ENCODE assay signal across 19 cellular contexts in genomic region chr4:184885602-184886001, GRCh38. TPM values are rescaled to one million over a fixed set of nuclear protein-coding genes. Genes with fewer than 3 reads are reported as not detected.
DNase-seq lines count a peak whose midpoint lies in the region; TF ChIP-seq lines count a peak whose summit lies in the region.
"Had no signal": no experiment of that assay in that cellular context is flagged by ENCODE, and none has a peak within 500 bp of the region (broad histone marks: within the 10 kb centered on the region; RNA-seq: fewer than 3 reads in every experiment).

No MANE protein-coding gene starts in this region.

- intact Hi-C loops in spleen (cut with DNase I; ENCODE audit: low total_unique reads) = no loop called here
- intact Hi-C loops in esophagus muscularis mucosa (cut with DNase I) = no loop called here

- CTCF ChIA-PET in HEK293 (lab: Yijun Ruan, JAX) = no interaction called here
- CTCF ChIA-PET in CD8-positive, alpha-beta memory T cell (lab: Charles Lee) = no interaction called here

- POLR2A ChIA-PET in HEK293 (lab: Yijun Ruan, JAX) = no interaction called here
- POLR2A ChIA-PET in CD8-positive, alpha-beta memory T cell (lab: Charles Lee) = no interaction called here

- peaks cover 2% of the 10 kb centered on the region for H3K27me3 Mint-ChIP-seq in nephron progenitor cell (ENCODE audit: low read depth, poor library complexity)
- peaks cover 3 to 16% of the 10 kb centered on the region in 2 donors for H3K27me3 Mint-ChIP-seq in CD8-positive, alpha-beta memory T cell

- no peak for TF ChIP-seq POLR2A in spleen (IDR thresholded peaks at IDR 0.05)
- no peak for TF ChIP-seq POLR2A in esophagus muscularis mucosa (IDR thresholded peaks at IDR 0.05; ENCODE audit: low read depth)

- H3K9me3 Mint-ChIP-seq in nephron progenitor cell = no peaks in the 10 kb centered on the region
- H3K9me3 Mint-ChIP-seq in CD8-positive, alpha-beta memory T cell = no peaks in the 10 kb centered on the region
- H3K9me3 Mint-ChIP-seq: CD4-positive, CD25-positive, alpha-beta regulatory T cell; GM23338; HFFc6 had no signal

- H3K4me1 Mint-ChIP-seq in nephron progenitor cell = peaks cover 28% of the 10 kb centered on the region
- H3K4me1 Mint-ChIP-seq in CD8-positive, alpha-beta memory T cell = no peaks in the 10 kb centered on the region
- H3K4me1 Mint-ChIP-seq: CD4-positive, CD25-positive, alpha-beta regulatory T cell; GM23338 had no signal

- no peaks in the 10 kb centered on the region for H3K36me3 Mint-ChIP-seq in nephron progenitor cell (ENCODE audit: low read depth)
- H3K36me3 Mint-ChIP-seq in CD8-positive, alpha-beta memory T cell = no peaks in the 10 kb centered on the region
- H3K36me3 Mint-ChIP-seq: CD4-positive, CD25-positive, alpha-beta regulatory T cell had no signal

- H3K36me3 ChIP-seq in HEK293 (ENCODE audit: control insufficient read depth in 2 of 2, insufficient read depth in 1 of 2, low read length in 2 of 2) (no peaks in the 10 kb centered on the region), spleen (no peaks in the 10 kb centered on the region), esophagus muscularis mucosa (no peaks in the 10 kb centered on the region)
- no peaks in the 10 kb centered on the region for H3K36me3 ChIP-seq in CD8-positive, alpha-beta memory T cell (ENCODE audit: insufficient read depth, low read length)
- H3K36me3 ChIP-seq: BE2C had no signal

- H3K4me3 ChIP-seq in HEK293 (ENCODE audit: low read depth, low read length) (no peak overlapping the region), fibroblast of mammary gland (ENCODE audit: control insufficient read depth, low read depth, low read length) (no peak overlapping the region), spleen (no peak overlapping the region), esophagus muscularis mucosa (no peak overlapping the region)
- no peak overlapping the region for H3K4me3 ChIP-seq in CD8-positive, alpha-beta memory T cell (ENCODE audit: low read length)
- H3K4me3 ChIP-seq: GM23338 had no signal

- 80 to 88% (median 85%) methylated on average over 4 of the region's 4 CpGs for WGBS in spleen, 5 donors
- 80% methylated on average over 4 of the region's 4 CpGs for WGBS in esophagus muscularis mucosa

- TF ChIP-seq CTCF in HEK293 (tag by site-specific recombination; IDR thresholded peaks at IDR 0.05) (no peak), fibroblast of mammary gland (conservative IDR thresholded peaks at IDR 0.05; ENCODE audit: control insufficient read depth, insufficient read depth, low read depth, low read length) (no peak), nephron progenitor cell (IDR thresholded peaks at IDR 0.05) (no peak), spleen (IDR thresholded peaks at IDR 0.05 in 8 of 11, conservative IDR thresholded peaks at IDR 0.05 in 3 of 11) (no peak), esophagus muscularis mucosa (IDR thresholded peaks at IDR 0.05) (no peak)

- H3K4me3 Mint-ChIP-seq in nephron progenitor cell = no peak overlapping the region
- no peak overlapping the region for H3K4me3 Mint-ChIP-seq in CD8-positive, alpha-beta memory T cell
- H3K4me3 Mint-ChIP-seq: CD4-positive, CD25-positive, alpha-beta regulatory T cell; GM23338; HFFc6 had no signal

- TF ChIP-seq EP300 in esophagus muscularis mucosa (IDR thresholded peaks at IDR 0.05) = no peak

- H3K9me3 ChIP-seq in HEK293 (ENCODE audit: control insufficient read depth, insufficient read depth, low read depth, low read length) (no peaks in the 10 kb centered on the region), spleen (no peaks in the 10 kb centered on the region), esophagus muscularis mucosa (no peaks in the 10 kb centered on the region)
- H3K9me3 ChIP-seq in CD8-positive, alpha-beta memory T cell (ENCODE audit: low read length) = no peaks in the 10 kb centered on the region
- H3K9me3 ChIP-seq: BE2C had no signal

- peak overlapping the region; percentile 21 for H3K27ac Mint-ChIP-seq in nephron progenitor cell
- H3K27ac Mint-ChIP-seq in CD8-positive, alpha-beta memory T cell = no peak overlapping the region
- H3K27ac Mint-ChIP-seq: CD4-positive, CD25-positive, alpha-beta regulatory T cell; GM23338; HFFc6 had no signal

- H3K4me1 ChIP-seq in HEK293 (ENCODE audit: control insufficient read depth, insufficient read depth, low read length) (no peaks in the 10 kb centered on the region), spleen (peaks cover 0 to 12% (median 0%) of the 10 kb centered on the region in 6 donors), esophagus muscularis mucosa (no peaks in the 10 kb centered on the region)
- no peaks in the 10 kb centered on the region for H3K4me1 ChIP-seq in CD8-positive, alpha-beta memory T cell (ENCODE audit: insufficient read depth, low read length)
- H3K4me1 ChIP-seq: BE2C had no signal

- peaks cover 0 to 10% (median 0%) of the 10 kb centered on the region in 7 donors for H3K27me3 ChIP-seq in spleen (replicated peaks in 1 of 7)
- H3K27me3 ChIP-seq in CD8-positive, alpha-beta memory T cell (ENCODE audit: insufficient read depth, low read length, poor library complexity, severe bottlenecking) = no peaks in the 10 kb centered on the region
- peaks cover 0 to 16% (median 0%) of the 10 kb centered on the region in 4 donors for H3K27me3 ChIP-seq in esophagus muscularis mucosa
- H3K27me3 ChIP-seq: BE2C had no signal

- DNase-seq in LHCN-M2 (ENCODE audit: low read depth) (peak; percentile 12), fibroblast of mammary gland (ENCODE audit: low read depth) (peak; percentile 9), nephron progenitor cell (no peak), spleen (no peak), COLO668 (lab: John Stamatoyannopoulos, UW; ENCODE audit: unreplicated experiment) (no peak), esophagus muscularis mucosa (ENCODE audit: extremely low spot score) (no peak)
- no peak for DNase-seq in CD8-positive, alpha-beta memory T cell
- DNase-seq: ACHN; BE2C; C1 segment of cervical spinal cord; CD4-positive, CD25-positive, alpha-beta regulatory T cell; DMS153; DND-41; EL; HCEC 1CT; HFFc6 had no signal

- no peak overlapping the region for H3K27ac ChIP-seq in HEK293 (ENCODE audit: extremely low read depth, low read depth, low read length)
- H3K27ac ChIP-seq in spleen = no peak overlapping the region
- H3K27ac ChIP-seq in CD8-positive, alpha-beta memory T cell (ENCODE audit: low read depth, low read length) = no peak overlapping the region
- H3K27ac ChIP-seq in esophagus muscularis mucosa (replicated peaks in 1 of 4) = no peak overlapping the region
- H3K27ac ChIP-seq: KMS-11 had no signal

TF ChIP-seq in HEK293, 187 proteins besides CTCF, POLR2A, EP300 and RAD21:
- TF ChIP-seq ZNF624 (tag by site-specific recombination; IDR thresholded peaks at IDR 0.05) = no peak
- peak; percentile 76; the same call in 1 of the 2 replicates for TF ChIP-seq ZNF248 (tag by site-specific recombination; IDR thresholded peaks at IDR 0.05)
TF ChIP-seq in HEK293: peak in this region for 1.

RNA-seq across cellular contexts. Expression of gene ACSL1, which starts 59.8 kb away (rescaled TPM):
- total RNA-seq in LHCN-M2 (2014; rRNA removed) (83.0 and 115 TPM in 2 replicates), spleen (100 to 1,000 TPM in 6 of 7 donors, 10 to 100 TPM in 1; 79.9 to 333 (median 142) TPM), esophagus muscularis mucosa (100 to 1,000 TPM in 1 of 4 donors, 10 to 100 TPM in 3; 43.5 to 136 (median 52.0) TPM)
- polyA plus RNA-seq in LHCN-M2 (2012) = 27.4 TPM
- 10 to 100 TPM; 17.6 to 30.3 (median 22.3) TPM for polyA plus RNA-seq in spleen
- 10 to 100 TPM; 23.5 to 25.4 TPM for total RNA-seq in CD8-positive, alpha-beta memory T cell
- 7.5 TPM for polyA plus RNA-seq in CD8-positive, alpha-beta memory T cell

Comparison
In these comparisons a context has a peak if more than half of its experiments do, and no peak if none do; other contexts are left out.
1. DNase-seq: peak in LHCN-M2 (single experiment) and fibroblast of mammary gland (single experiment); none in nephron progenitor cell (single experiment), spleen (single experiment), CD8-positive, alpha-beta memory T cell (0 of 5), COLO668 (single experiment) and esophagus muscularis mucosa (single experiment).